26 cellular contexts compared by ENCODE assay signal in the genomic region with DNA sequence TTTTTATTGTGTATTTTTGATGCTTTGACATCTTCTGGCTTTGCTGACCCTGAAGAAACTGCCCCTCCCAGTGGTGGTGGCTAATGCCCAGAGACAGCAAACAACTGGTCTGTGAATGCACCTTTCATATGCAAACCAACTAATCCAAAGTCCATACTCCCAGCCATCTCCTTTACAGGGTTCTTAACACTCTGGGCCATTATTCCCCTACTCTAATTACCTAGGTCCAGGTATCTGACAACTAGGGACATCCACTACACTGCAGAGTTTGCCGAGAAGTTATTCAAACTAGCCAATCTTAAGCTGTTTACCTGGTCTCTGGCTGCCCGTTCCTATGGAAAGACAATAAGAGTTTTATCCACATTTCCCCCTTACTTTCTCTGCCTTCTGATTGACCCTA.
"Had no signal": no experiment of that assay in that cellular context is flagged by ENCODE, and none has a peak within 500 bp of the region (broad histone marks: within the 10 kb centered on the region; RNA-seq: fewer than 3 reads in every experiment).

No MANE protein-coding gene starts in this region.

- H3K4me3 ChIP-seq: breast epithelium, esophagus muscularis mucosa, gastrocnemius medialis, left lung, lung, sigmoid colon, smooth muscle cell, transverse colon, uterus had no signal

- H3K36me3 ChIP-seq: breast epithelium, esophagus muscularis mucosa, gastrocnemius medialis, left lung, sigmoid colon, transverse colon, uterus had no signal

- DNase-seq: activated CD4-positive, alpha-beta memory T cell treated with anti-CD3 and anti-CD28 coated beads for 36 hours; activated CD4-positive, alpha-beta T cell treated with anti-CD3 and anti-CD28 coated beads for 4 hours; activated CD4-positive, CD25-positive, alpha-beta regulatory T cell; activated naive CD4-positive, alpha-beta T cell treated with Interleukin-2 at 50 U/mL for 16 hours; activated naive CD8-positive, alpha-beta T cell treated with anti-CD3 and anti-CD28 coated beads for 36 hours; activated T-cell treated with anti-CD3 and anti-CD28 coated beads, Interleukin-2, amount 50 U/mL, for 48 hours; effector memory CD8-positive, alpha-beta T cell; gastrocnemius medialis; hypothalamus; kidney glomerular epithelial cell; left lung; naive thymus-derived CD8-positive, alpha-beta T cell; retina; sigmoid colon; stimulated activated CD4-positive, alpha-beta T cell treated with anti-CD3 and anti-CD28 coated beads, Interleukin-15, amount 100 ng/mL, for 24 hours; T-helper 9 cell; transverse colon; uterus had no signal

- H3K27me3 Mint-ChIP-seq: activated CD4-positive, alpha-beta memory T cell treated with anti-CD3 and anti-CD28 coated beads for 36 hours; activated naive CD8-positive, alpha-beta T cell treated with anti-CD3 and anti-CD28 coated beads for 36 hours; central memory CD8-positive, alpha-beta T cell; effector memory CD8-positive, alpha-beta T cell; naive thymus-derived CD8-positive, alpha-beta T cell; progenitor cell of endocrine pancreas; stimulated activated memory B cell treated with anti-CD40 and anti-IgM and Interleukin-4, amounts not matched to agents 10 μg/mL and 1 μg/mL and 100 μg/mL, for 72 hours had no signal

- H3K4me3 Mint-ChIP-seq: activated CD4-positive, alpha-beta memory T cell treated with anti-CD3 and anti-CD28 coated beads for 36 hours; activated naive CD8-positive, alpha-beta T cell treated with anti-CD3 and anti-CD28 coated beads for 36 hours; central memory CD8-positive, alpha-beta T cell; effector memory CD8-positive, alpha-beta T cell; mesothelial cell of epicardium; naive thymus-derived CD8-positive, alpha-beta T cell; stimulated activated memory B cell treated with anti-CD40 and anti-IgM and Interleukin-4, amounts not matched to agents 10 μg/mL and 1 μg/mL and 100 μg/mL, for 72 hours had no signal

- H3K9me3 ChIP-seq: breast epithelium, esophagus muscularis mucosa, gastrocnemius medialis, sigmoid colon, transverse colon, uterus had no signal

- H3K27ac ChIP-seq: breast epithelium, esophagus muscularis mucosa, gastrocnemius medialis, left lung, sigmoid colon, transverse colon, uterus had no signal

- H3K4me1 ChIP-seq: breast epithelium, esophagus muscularis mucosa, gastrocnemius medialis, left lung, sigmoid colon, transverse colon, uterus had no signal

- H3K27ac Mint-ChIP-seq: activated CD4-positive, alpha-beta memory T cell treated with anti-CD3 and anti-CD28 coated beads for 36 hours; activated naive CD8-positive, alpha-beta T cell treated with anti-CD3 and anti-CD28 coated beads for 36 hours; effector memory CD8-positive, alpha-beta T cell; mesothelial cell of epicardium; naive thymus-derived CD8-positive, alpha-beta T cell; progenitor cell of endocrine pancreas; stimulated activated memory B cell treated with anti-CD40 and anti-IgM and Interleukin-4, amounts not matched to agents 10 μg/mL and 1 μg/mL and 100 μg/mL, for 72 hours had no signal

- H3K4me1 Mint-ChIP-seq: activated naive CD8-positive, alpha-beta T cell treated with anti-CD3 and anti-CD28 coated beads for 36 hours; central memory CD8-positive, alpha-beta T cell; mesothelial cell of epicardium; naive thymus-derived CD8-positive, alpha-beta T cell; stimulated activated memory B cell treated with anti-CD40 and anti-IgM and Interleukin-4, amounts not matched to agents 10 μg/mL and 1 μg/mL and 100 μg/mL, for 72 hours had no signal

- H3K36me3 Mint-ChIP-seq: activated CD4-positive, alpha-beta memory T cell treated with anti-CD3 and anti-CD28 coated beads for 36 hours; activated naive CD8-positive, alpha-beta T cell treated with anti-CD3 and anti-CD28 coated beads for 36 hours; naive thymus-derived CD8-positive, alpha-beta T cell; stimulated activated memory B cell treated with anti-CD40 and anti-IgM and Interleukin-4, amounts not matched to agents 10 μg/mL and 1 μg/mL and 100 μg/mL, for 72 hours had no signal

- H3K4me2 ChIP-seq: smooth muscle cell had no signal

- H3K27me3 ChIP-seq: breast epithelium, esophagus muscularis mucosa, gastrocnemius medialis, left lung, sigmoid colon, transverse colon, uterus had no signal

- ATAC-seq: effector memory CD8-positive, alpha-beta T cell; gastrocnemius medialis; left lung; naive thymus-derived CD8-positive, alpha-beta T cell; stimulated activated memory B cell treated with anti-CD40 and anti-IgM and Interleukin-4, amounts not matched to agents 10 μg/mL and 1 μg/mL and 100 μg/mL, for 72 hours had no signal
